In genomic region chr6:28393912-28394662, GRCh38 we compare ENCODE assay signal across 14 cellular contexts. TPM values are rescaled to one million over a fixed set of nuclear protein-coding genes. Genes with fewer than 3 reads are reported as not detected.
A peak's percentile ranks its signal among the peaks of the same experiment; 100 is the strongest.
DNase-seq lines count a peak whose midpoint lies in the region; ATAC-seq, FAIRE-seq and TF ChIP-seq lines count a peak whose summit lies in the region.
"Had no signal": no experiment of that assay in that cellular context is flagged by ENCODE, and none has a peak within 500 bp of the region (broad histone marks: within the 10 kb centered on the region; RNA-seq: fewer than 3 reads in every experiment).

No MANE protein-coding gene starts in this region.

- H2AFZ ChIP-seq in DND-41 (ENCODE audit: low read depth, low read length) (no peak overlapping the region), GM12878 (ENCODE audit: control insufficient read depth, low read depth, low read length) (no peak overlapping the region)

- H3K9me3 ChIP-seq in DND-41 (ENCODE audit: insufficient read depth, low read length, severe bottlenecking): no peaks in the 10 kb centered on the region
- H3K9me3 ChIP-seq in GM12878 (replicated peaks; ENCODE audit: control insufficient read depth, insufficient read depth, low read length): peaks cover 6% of the 10 kb centered on the region; the same call in 2 of the 3 replicates
- H3K9me3 ChIP-seq in HAP-1: no peaks in the 10 kb centered on the region
- H3K9me3 ChIP-seq: mucosa of descending colon, thyroid gland had no signal

- H3K27me3 ChIP-seq in DND-41 (ENCODE audit: insufficient read depth, low read length, poor library complexity) (no peaks in the 10 kb centered on the region), GM12878 (replicated peaks in 1 of 2; ENCODE audit: control insufficient read depth in 2 of 2, insufficient read depth in 2 of 2, low read length in 1 of 2) (no peaks in the 10 kb centered on the region), HAP-1 (ENCODE audit: low read depth) (no peaks in the 10 kb centered on the region)
- H3K27me3 ChIP-seq: thyroid gland had no signal

- no peak overlapping the region for H3K27ac ChIP-seq in DND-41 (ENCODE audit: low read length)
- no peak overlapping the region for H3K27ac ChIP-seq in GM12878 (ENCODE audit: control insufficient read depth, insufficient read depth)
- H3K27ac ChIP-seq: thyroid gland had no signal

- no peak for FAIRE-seq in GM12878 (lab: Jason Lieb, UNC)

- peaks cover 32% of the 10 kb centered on the region for H3K4me1 Mint-ChIP-seq in memory B cell

- H3K36me3 Mint-ChIP-seq in memory B cell: peaks cover 51% of the 10 kb centered on the region

- no peaks in the 10 kb centered on the region for H3K9me3 Mint-ChIP-seq in memory B cell

- ATAC-seq in DND-41 (ENCODE audit: insufficient read depth, low read depth) (0 out of 3 replicates have a peak, but pooled peaks have one; percentile 28), GM12878 (no peak), memory B cell (ENCODE audit: low read depth) (no peak), GM21619 (IDR thresholded peaks at IDR 0.05; ENCODE audit: unreplicated experiment) (no peak)
- ATAC-seq: mucosa of descending colon had no signal

- TF ChIP-seq CTCF in DND-41 (IDR thresholded peaks at IDR 0.05; ENCODE audit: borderline replicate concordance, extremely low read depth, low read length, poor library complexity, severe bottlenecking): peak; percentile 39
- TF ChIP-seq CTCF in GM12878 (IDR thresholded peaks at IDR 0.05 in 2 of 3, conservative IDR thresholded peaks at IDR 0.05 in 1 of 3; ENCODE audit: control insufficient read depth in 2 of 3, extremely low read depth in 1 of 3, insufficient read depth in 1 of 3, low read depth in 3 of 3, low read length in 3 of 3): peak; percentile 10 to 33 (median 22); a peak in 4 of 6 replicates

- H3K4me3 ChIP-seq in DND-41 (ENCODE audit: low read depth in 1 of 2, low read length in 2 of 2) (no peak overlapping the region), GM12878 (no peak overlapping the region), HAP-1 (no peak overlapping the region)
- H3K4me3 ChIP-seq: mucosa of descending colon, thyroid gland had no signal

- TF ChIP-seq POLR2A in GM12878 (IDR thresholded peaks at IDR 0.05; ENCODE audit: low read depth, low read length): no peak

- SMC1A ChIA-PET in GM12878 (lab: Charles Lee; ENCODE audit: uncharacterized antibody, unreplicated experiment): interaction anchor here (6.3 kb wide), 1 partner anchor 11 kb away, joined by 30 read pairs; no protein-coding TSS in a partner anchor

- H3K4me1 ChIP-seq in DND-41 (ENCODE audit: insufficient read depth, low read length) (peaks cover 43% of the 10 kb centered on the region), GM12878 (ENCODE audit: control insufficient read depth, insufficient read depth, low read length) (peaks cover 4% of the 10 kb centered on the region; the same call in 1 of the 2 replicates), HAP-1 (no peaks in the 10 kb centered on the region)

- TF ChIP-seq EP300 in GM12878 (IDR thresholded peaks at IDR 0.05; ENCODE audit: borderline replicate concordance in 1 of 2, control insufficient read depth in 1 of 2, low read depth in 2 of 2, low read length in 2 of 2): no peak

- peaks cover 90% of the 10 kb centered on the region for H3K36me3 ChIP-seq in DND-41 (ENCODE audit: insufficient read depth, low read length)
- H3K36me3 ChIP-seq in GM12878 (ENCODE audit: control insufficient read depth in 2 of 2, insufficient read depth in 2 of 2, low read length in 1 of 2): peaks cover 5 to 30% of the 10 kb centered on the region in 2 experiments
- H3K36me3 ChIP-seq in HAP-1 (replicated peaks): no peaks in the 10 kb centered on the region

- no TSS peak for BruUV-seq in GM12878 (replicated peaks; lab: Mats Ljungman, UMichigan)

- H3K27me3 Mint-ChIP-seq in memory B cell: no peaks in the 10 kb centered on the region

- H3K27ac Mint-ChIP-seq in memory B cell: peak overlapping the region; percentile 2

- H3K79me2 ChIP-seq in DND-41 (ENCODE audit: insufficient read depth, low read length) (peaks cover 83% of the 10 kb centered on the region), GM12878 (ENCODE audit: control insufficient read depth, insufficient read depth, low read length) (peaks cover 56% of the 10 kb centered on the region)

- 75% methylated on average over 5 of the region's 5 CpGs for WGBS in GM12878 (ENCODE audit: insufficient coverage, insufficient replicate concordance, low lambda C conversion rate, missing lambda C conversion rate)

- H3K4me3 Mint-ChIP-seq in memory B cell: no peak overlapping the region

- DNase-seq in DND-41 (no peak), LHCN-M2 (ENCODE audit: low read depth) (peak; percentile 14), GM12878 (ENCODE audit: low read depth, low spot score) (no peak), memory B cell (ENCODE audit: low spot score in 2 of 2) (no peak), HAP-1 (ENCODE audit: low spot score in 2 of 2) (no peak), T1000 (lab: John Stamatoyannopoulos, UW) (no peak)
- no peak for DNase-seq in activated CD8-positive, alpha-beta memory T cell treated with anti-CD3 and anti-CD28 coated beads, Interleukin-2, amount 50 U/mL, for 48 hours
- DNase-seq: activated effector memory CD4-positive, alpha-beta T cell treated with Interleukin-2 at 50 U/mL for 16 hours; NCI-H1930; stimulated activated CD4-positive, alpha-beta T cell treated with anti-CD3 and anti-CD28 coated beads, Interleukin-4, amount 100 ng/mL, for 1 hour; T-helper 2 cell; thyroid gland had no signal

- H3K9ac ChIP-seq in DND-41 (ENCODE audit: low read depth, low read length) (no peak overlapping the region), GM12878 (ENCODE audit: control insufficient read depth, insufficient read depth, low read length) (no peak overlapping the region)

- H3K4me2 ChIP-seq in DND-41 (ENCODE audit: insufficient read depth, low read length) (peak overlapping the region; percentile 74; the same call in 1 of the 2 replicates), GM12878 (ENCODE audit: control insufficient read depth, insufficient read depth) (0 out of 2 replicates have a peak overlapping the region, but pooled peaks have one; percentile 4)

- CTCF ChIA-PET in GM12878 (lab: Yijun Ruan, JAX): interaction anchor here (0.6 to 7.0 kb wide), 7 partner anchors 9 to 146 kb away, joined by 3 to 59 read pairs (median 5); no protein-coding TSS in a partner anchor

- in situ Hi-C loops in GM12878 (cut with MboI): no loop called here
- in situ Hi-C loops in HAP-1 (cut with MboI; ENCODE audit: low sequenced_read_pairs): no loop called here

- TF ChIP-seq RAD21 in GM12878 (IDR thresholded peaks at IDR 0.05; ENCODE audit: insufficient read depth, low read depth, low read length): 0 out of 2 replicates have a peak, but pooled peaks have one; percentile 9

- peaks cover 38% of the 10 kb centered on the region for H4K20me1 ChIP-seq in DND-41 (ENCODE audit: insufficient read depth, low read length)
- no peaks in the 10 kb centered on the region for H4K20me1 ChIP-seq in GM12878 (ENCODE audit: control insufficient read depth, insufficient read depth)

- POLR2A ChIA-PET in GM12878 (lab: Charles Lee): interaction anchor here (1.3 kb wide), 1 partner anchor 11 kb away, joined by 7 read pairs; no protein-coding TSS in a partner anchor

- intact Hi-C loops in GM12878 (cut with micrococcal nuclease; ENCODE audit: unreplicated experiment): loop anchor here (5.0 to 10.0 kb wide), 2 partner anchors 288 to 551 kb away; no protein-coding TSS in a partner anchor

- RAD21 ChIA-PET in GM12878 (lab: Charles Lee; ENCODE audit: unreplicated experiment): interaction anchor here (1.4 kb wide), 1 partner anchor 11 kb away, joined by 3 read pairs; no protein-coding TSS in a partner anchor

RNA-seq across cellular contexts. Expression of gene ZSCAN12, which starts 5.5 kb away (rescaled TPM):
- total RNA-seq in LHCN-M2 (2014; rRNA removed) (3.6 and 4.7 TPM in 2 replicates), GM12878 (2014; rRNA removed) (8.5 and 9.9 TPM in 2 replicates), GM12878 (2014; rRNA removed; fragmentation: Illumina TruSeq; extraction: Trizol) (12.2 and 12.8 TPM in 2 replicates), GM12878 (2021) (7.9 and 8.2 TPM in 2 replicates)
- polyA plus RNA-seq in LHCN-M2 (2012): 1.0 TPM
- 37.0 and 37.6 TPM in 2 replicates for total RNA-seq in GM12878 (2013; cell fraction: nucleolus; rRNA removed)
- 2.1 TPM for polyA plus RNA-seq in GM12878 (2011; ENCODE audit: low read depth)
- polyA plus RNA-seq in GM12878 (2011; rRNA removed) (12.0 and 17.6 TPM in 2 replicates), GM12878 (2014; fragmentation: Illumina TruSeq; extraction: Trizol) (10.1 and 10.9 TPM in 2 replicates), GM12878 (2014; fragmentation: Nextera tagmentation; extraction: Ambion mirVana) (1 to 10 TPM; 1.2 to 1.6 TPM), GM12878 (2014; rRNA removed) (6.2 and 6.7 TPM in 2 replicates), GM12878 (2016; fragmentation: Nextera tagmentation; extraction: Ambion mirVana) (1 to 10 TPM; 3.9 to 4.2 TPM)
- polyA plus RNA-seq in GM12878 (2011; cell fraction: cytosol; rRNA removed): 4.4 and 5.3 TPM in 2 replicates
- polyA plus RNA-seq in GM12878 (2011; cell fraction: nucleus; rRNA removed): 11.0 and 11.9 TPM in 2 replicates
- 3.0 and 3.6 TPM in 2 replicates for polyA plus RNA-seq in GM12878 (2012)
- polyA minus RNA-seq in GM12878 (2011; rRNA and poly(A)+ RNA removed): 12.2 and 14.6 TPM in 2 replicates
- polyA minus RNA-seq in GM12878 (2011; cell fraction: cytosol; rRNA and poly(A)+ RNA removed): 3.9 and 5.2 TPM in 2 replicates
- polyA minus RNA-seq in GM12878 (2011; cell fraction: nucleus; rRNA and poly(A)+ RNA removed): 13.9 and 18.1 TPM in 2 replicates

RNA-seq across cellular contexts. Expression of gene ZKSCAN3, which starts 44.3 kb away (rescaled TPM):
- total RNA-seq in LHCN-M2 (2014; rRNA removed): 4.1 and 4.9 TPM in 2 replicates
- 2.6 TPM for polyA plus RNA-seq in LHCN-M2 (2012)
- total RNA-seq in GM12878 (2013; cell fraction: nucleolus; rRNA removed): 8.9 and 9.1 TPM in 2 replicates
- total RNA-seq in GM12878 (2014; rRNA removed): 2.8 and 3.4 TPM in 2 replicates
- 3.4 and 3.6 TPM in 2 replicates for total RNA-seq in GM12878 (2014; rRNA removed; fragmentation: Illumina TruSeq; extraction: Trizol)
- total RNA-seq in GM12878 (2021): 3.9 and 4.3 TPM in 2 replicates
- 1.00 TPM for polyA plus RNA-seq in GM12878 (2011; ENCODE audit: low read depth)
- 2.9 and 3.3 TPM in 2 replicates for polyA plus RNA-seq in GM12878 (2011; rRNA removed)
- 1.6 and 1.7 TPM in 2 replicates for polyA plus RNA-seq in GM12878 (2011; cell fraction: cytosol; rRNA removed)
- 2.2 and 2.8 TPM in 2 replicates for polyA plus RNA-seq in GM12878 (2011; cell fraction: nucleus; rRNA removed)
- polyA plus RNA-seq in GM12878 (2012): 1.1 and 2.2 TPM in 2 replicates
- 2.5 and 3.6 TPM in 2 replicates for polyA plus RNA-seq in GM12878 (2014; fragmentation: Illumina TruSeq; extraction: Trizol)
- 1 to 10 TPM in 1 of 2 experiments, under 1 TPM in 1; 0.86 to 1.1 TPM for polyA plus RNA-seq in GM12878 (2014; fragmentation: Nextera tagmentation; extraction: Ambion mirVana)
- polyA plus RNA-seq in GM12878 (2014; rRNA removed): 2.6 and 3.0 TPM in 2 replicates
- 1 to 10 TPM; 2.8 to 3.2 TPM for polyA plus RNA-seq in GM12878 (2016; fragmentation: Nextera tagmentation; extraction: Ambion mirVana)
- polyA minus RNA-seq in GM12878 (2011; rRNA and poly(A)+ RNA removed): 1.5 and 1.9 TPM in 2 replicates
- polyA minus RNA-seq in GM12878 (2011; cell fraction: cytosol; rRNA and poly(A)+ RNA removed): 0.67 and 1.5 TPM in 2 replicates
- 0.97 and 1.7 TPM in 2 replicates for polyA minus RNA-seq in GM12878 (2011; cell fraction: nucleus; rRNA and poly(A)+ RNA removed)

RNA-seq across cellular contexts. Expression of gene ZSCAN23, which starts 49.2 kb away (rescaled TPM):
- 1.9 and 2.1 TPM in 2 replicates for total RNA-seq in LHCN-M2 (2014; rRNA removed)
- 0.35 TPM for polyA plus RNA-seq in LHCN-M2 (2012)
- total RNA-seq in GM12878 (2013; cell fraction: nucleolus; rRNA removed): 13.6 and 14.7 TPM in 2 replicates
- 0.90 and 1.3 TPM in 2 replicates for total RNA-seq in GM12878 (2014; rRNA removed)
- 1.3 and 2.3 TPM in 2 replicates for total RNA-seq in GM12878 (2014; rRNA removed; fragmentation: Illumina TruSeq; extraction: Trizol)
- 0.77 and 1.6 TPM in 2 replicates for total RNA-seq in GM12878 (2021)
- 0.26 TPM for polyA plus RNA-seq in GM12878 (2011; ENCODE audit: low read depth)
- 1.3 and 1.4 TPM in 2 replicates for polyA plus RNA-seq in GM12878 (2011; rRNA removed)
- polyA plus RNA-seq in GM12878 (2011; cell fraction: cytosol; rRNA removed): 0.31 and 0.85 TPM in 2 replicates
- polyA plus RNA-seq in GM12878 (2011; cell fraction: nucleus; rRNA removed): 1.4 and 1.5 TPM in 2 replicates
- polyA plus RNA-seq in GM12878 (2012): 0.20 and 0.79 TPM in 2 replicates
- polyA plus RNA-seq in GM12878 (2014; fragmentation: Illumina TruSeq; extraction: Trizol): 0.86 and 0.96 TPM in 2 replicates
- under 1 TPM; 0.04 to 0.34 TPM for polyA plus RNA-seq in GM12878 (2014; fragmentation: Nextera tagmentation; extraction: Ambion mirVana)
- 1.9 and 2.0 TPM in 2 replicates for polyA plus RNA-seq in GM12878 (2014; rRNA removed)
- polyA plus RNA-seq in GM12878 (2016; fragmentation: Nextera tagmentation; extraction: Ambion mirVana): under 1 TPM; 0.21 to 0.28 TPM
- 2.2 TPM in 2 replicates for polyA minus RNA-seq in GM12878 (2011; rRNA and poly(A)+ RNA removed)
- polyA minus RNA-seq in GM12878 (2011; cell fraction: cytosol; rRNA and poly(A)+ RNA removed): 0.94 and 1.2 TPM in 2 replicates
- 2.4 and 2.7 TPM in 2 replicates for polyA minus RNA-seq in GM12878 (2011; cell fraction: nucleus; rRNA and poly(A)+ RNA removed)

RNA-seq across cellular contexts. Expression of gene ZSCAN31, which starts 58.1 kb away (rescaled TPM):
- total RNA-seq in LHCN-M2 (2014; rRNA removed) (5.1 and 8.9 TPM in 2 replicates), GM12878 (2014; rRNA removed) (2.3 and 4.3 TPM in 2 replicates), GM12878 (2014; rRNA removed; fragmentation: Illumina TruSeq; extraction: Trizol) (4.8 and 5.1 TPM in 2 replicates), GM12878 (2021) (5.1 and 5.2 TPM in 2 replicates)
- polyA plus RNA-seq in LHCN-M2 (2012): 3.4 TPM
- total RNA-seq in GM12878 (2013; cell fraction: nucleolus; rRNA removed): 2.3 and 4.0 TPM in 2 replicates
- 2.2 TPM for polyA plus RNA-seq in GM12878 (2011; ENCODE audit: low read depth)
- polyA plus RNA-seq in GM12878 (2011; rRNA removed) (2.1 and 2.4 TPM in 2 replicates), GM12878 (2014; fragmentation: Illumina TruSeq; extraction: Trizol) (4.6 and 7.2 TPM in 2 replicates), GM12878 (2014; fragmentation: Nextera tagmentation; extraction: Ambion mirVana) (1 to 10 TPM; 1.6 to 2.0 TPM), GM12878 (2014; rRNA removed) (3.0 and 3.8 TPM in 2 replicates), GM12878 (2016; fragmentation: Nextera tagmentation; extraction: Ambion mirVana) (1 to 10 TPM; 2.8 to 3.0 TPM)
- polyA plus RNA-seq in GM12878 (2011; cell fraction: cytosol; rRNA removed): 1.1 and 1.9 TPM in 2 replicates
- 1.5 and 2.1 TPM in 2 replicates for polyA plus RNA-seq in GM12878 (2011; cell fraction: nucleus; rRNA removed)
- 2.5 and 2.9 TPM in 2 replicates for polyA plus RNA-seq in GM12878 (2012)
- polyA minus RNA-seq in GM12878 (2011; rRNA and poly(A)+ RNA removed): 4.8 and 5.7 TPM in 2 replicates
- 1.9 and 3.5 TPM in 2 replicates for polyA minus RNA-seq in GM12878 (2011; cell fraction: cytosol; rRNA and poly(A)+ RNA removed)
- polyA minus RNA-seq in GM12878 (2011; cell fraction: nucleus; rRNA and poly(A)+ RNA removed): 1.9 and 2.4 TPM in 2 replicates
